ENCODE assay signal across 1 cellular context in the genomic region with DNA sequence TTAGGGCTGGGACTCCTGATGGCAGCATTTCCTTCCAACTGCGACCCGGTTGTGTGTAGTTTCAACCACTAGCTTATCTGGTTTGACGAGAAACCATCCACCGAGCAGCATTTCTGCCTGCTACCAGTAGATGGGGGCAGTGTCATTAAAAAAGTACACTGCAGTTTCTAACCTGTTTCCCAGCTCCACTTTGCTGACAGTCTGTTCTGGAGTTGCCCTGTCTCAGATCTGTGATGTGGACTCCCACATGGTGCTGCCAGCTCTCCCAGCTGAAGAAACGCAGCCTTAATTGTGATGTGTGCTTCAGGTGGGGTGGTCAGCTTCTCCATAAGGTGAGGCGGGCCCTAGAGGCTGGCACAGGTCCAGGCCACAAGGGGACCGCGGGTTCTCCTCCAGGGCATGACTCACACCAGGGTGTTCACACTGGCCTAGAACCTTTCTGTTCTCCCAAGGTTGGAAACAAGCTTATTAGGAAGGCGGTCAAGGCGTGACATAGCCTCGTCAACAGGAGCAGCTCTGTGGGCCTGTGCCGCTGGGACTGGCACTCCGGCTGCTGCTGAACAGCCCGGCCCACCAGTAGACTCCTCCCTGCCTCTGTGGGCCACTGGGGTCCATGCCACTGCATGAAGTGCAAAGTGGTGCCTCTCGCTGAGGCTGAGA.
A peak's percentile ranks its signal among the peaks of the same experiment; 100 is the strongest.
TF ChIP-seq lines count a peak whose summit lies in the region.

No MANE protein-coding gene starts in this region.

TF ChIP-seq in HepG2, 621 proteins besides CTCF, POLR2A, EP300 and RAD21 (continued from another document and continues in another):
- no peak for TF ChIP-seq ZNF503 (CRISPR knock-in tag; IDR thresholded peaks at IDR 0.05)
- 0 out of 2 replicates have a peak, but pooled peaks have one; percentile 28 for TF ChIP-seq ZNF317 (CRISPR knock-in tag; IDR thresholded peaks at IDR 0.05)
- TF ChIP-seq, protein P1, sequence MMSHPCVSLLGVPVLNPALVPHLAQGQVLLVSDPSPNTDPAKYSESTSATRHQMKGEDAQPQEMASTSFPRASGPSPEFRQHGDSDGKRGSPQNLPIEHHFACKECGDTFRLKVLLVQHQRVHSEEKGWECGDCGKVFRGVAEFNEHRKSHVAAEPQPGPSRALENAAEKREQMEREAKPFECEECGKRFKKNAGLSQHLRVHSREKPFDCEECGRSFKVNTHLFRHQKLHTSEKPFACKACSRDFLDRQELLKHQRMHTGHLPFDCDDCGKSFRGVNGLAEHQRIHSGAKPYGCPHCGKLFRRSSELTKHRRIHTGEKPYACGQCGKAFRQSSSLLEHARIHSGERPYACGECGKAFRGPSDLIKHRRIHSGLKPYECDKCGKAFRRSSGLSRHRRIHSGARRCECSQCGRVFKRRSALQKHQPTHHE (CRISPR knock-in tag; IDR thresholded peaks at IDR 0.05; ENCODE audit: borderline replicate concordance): 0 out of 2 replicates have a peak, but pooled peaks have one; percentile 51
- no peak for TF ChIP-seq TOPORS (CRISPR knock-in tag; IDR thresholded peaks at IDR 0.05)
- TF ChIP-seq GATA4 (IDR thresholded peaks at IDR 0.05; ENCODE audit: borderline replicate concordance, low read depth): no peak
- TF ChIP-seq BRCA1 (CRISPR knock-in tag; IDR thresholded peaks at IDR 0.05): peak; percentile 74; the same call in 1 of the 2 replicates
- no peak for TF ChIP-seq NFE2 (CRISPR knock-in tag; IDR thresholded peaks at IDR 0.05)
- TF ChIP-seq YY1 (IDR thresholded peaks at IDR 0.05; ENCODE audit: insufficient read depth, insufficient replicate concordance, low read depth, low read length): no peak
- TF ChIP-seq NR2C2 (CRISPR knock-in tag; IDR thresholded peaks at IDR 0.05; ENCODE audit: borderline replicate concordance): 0 out of 2 replicates have a peak, but pooled peaks have one; percentile 15
- 0 out of 2 replicates have a peak, but pooled peaks have one; percentile 52 for TF ChIP-seq GLI4 (CRISPR knock-in tag; IDR thresholded peaks at IDR 0.05; ENCODE audit: borderline replicate concordance)
- 0 out of 2 replicates have a peak, but pooled peaks have one; percentile 34 for TF ChIP-seq POGZ (CRISPR knock-in tag; IDR thresholded peaks at IDR 0.05)
- TF ChIP-seq HOXA5 (CRISPR knock-in tag; IDR thresholded peaks at IDR 0.05): 0 out of 2 replicates have a peak, but pooled peaks have one; percentile 44
- TF ChIP-seq GABPB1 (CRISPR knock-in tag; IDR thresholded peaks at IDR 0.05): peak; percentile 38; the same call in 1 of the 2 replicates
- TF ChIP-seq BCL6 (CRISPR knock-in tag; IDR thresholded peaks at IDR 0.05): 0 out of 2 replicates have a peak, but pooled peaks have one; percentile 4
- TF ChIP-seq ASH2L (IDR thresholded peaks at IDR 0.05; ENCODE audit: insufficient read length, low read depth, low read length): no peak
- 0 out of 2 replicates have a peak, but pooled peaks have one; percentile 28 for TF ChIP-seq SPEN (CRISPR knock-in tag; IDR thresholded peaks at IDR 0.05; ENCODE audit: low read depth)
- TF ChIP-seq KMT2B (CRISPR knock-in tag; IDR thresholded peaks at IDR 0.05): 0 out of 2 replicates have a peak, but pooled peaks have one; percentile 24
- no peak; the same call in 1 of the 2 replicates for TF ChIP-seq ZNF567 (CRISPR knock-in tag; IDR thresholded peaks at IDR 0.05; ENCODE audit: borderline replicate concordance)
- TF ChIP-seq JUND (CRISPR knock-in tag; IDR thresholded peaks at IDR 0.05): peak; percentile 27; the same call in 1 of the 2 replicates
- TF ChIP-seq RXRA (CRISPR knock-in tag; IDR thresholded peaks at IDR 0.05): peak; percentile 31; the same call in 1 of the 2 replicates
- TF ChIP-seq LCORL (IDR thresholded peaks at IDR 0.05): no peak
- peak; percentile 73 for TF ChIP-seq LCORL (CRISPR knock-in tag; IDR thresholded peaks at IDR 0.05)
- 0 out of 2 replicates have a peak, but pooled peaks have one; percentile 38 for TF ChIP-seq ZSCAN5A (CRISPR knock-in tag; IDR thresholded peaks at IDR 0.05; ENCODE audit: borderline replicate concordance)
- TF ChIP-seq ARID4A (CRISPR knock-in tag; IDR thresholded peaks at IDR 0.05; ENCODE audit: borderline replicate concordance): peak; percentile 41; the same call in 1 of the 2 replicates
- TF ChIP-seq, protein P2, sequence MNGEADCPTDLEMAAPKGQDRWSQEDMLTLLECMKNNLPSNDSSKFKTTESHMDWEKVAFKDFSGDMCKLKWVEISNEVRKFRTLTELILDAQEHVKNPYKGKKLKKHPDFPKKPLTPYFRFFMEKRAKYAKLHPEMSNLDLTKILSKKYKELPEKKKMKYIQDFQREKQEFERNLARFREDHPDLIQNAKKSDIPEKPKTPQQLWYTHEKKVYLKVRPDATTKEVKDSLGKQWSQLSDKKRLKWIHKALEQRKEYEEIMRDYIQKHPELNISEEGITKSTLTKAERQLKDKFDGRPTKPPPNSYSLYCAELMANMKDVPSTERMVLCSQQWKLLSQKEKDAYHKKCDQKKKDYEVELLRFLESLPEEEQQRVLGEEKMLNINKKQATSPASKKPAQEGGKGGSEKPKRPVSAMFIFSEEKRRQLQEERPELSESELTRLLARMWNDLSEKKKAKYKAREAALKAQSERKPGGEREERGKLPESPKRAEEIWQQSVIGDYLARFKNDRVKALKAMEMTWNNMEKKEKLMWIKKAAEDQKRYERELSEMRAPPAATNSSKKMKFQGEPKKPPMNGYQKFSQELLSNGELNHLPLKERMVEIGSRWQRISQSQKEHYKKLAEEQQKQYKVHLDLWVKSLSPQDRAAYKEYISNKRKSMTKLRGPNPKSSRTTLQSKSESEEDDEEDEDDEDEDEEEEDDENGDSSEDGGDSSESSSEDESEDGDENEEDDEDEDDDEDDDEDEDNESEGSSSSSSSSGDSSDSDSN (CRISPR knock-in tag; IDR thresholded peaks at IDR 0.05): peak; percentile 58; the same call in 1 of the 2 replicates
- no peak for TF ChIP-seq EED (CRISPR knock-in tag; IDR thresholded peaks at IDR 0.05)
- TF ChIP-seq AGO2 (optimal IDR thresholded peaks at IDR 0.05; ENCODE audit: low read depth, low read length): no peak
- TF ChIP-seq ZNF547 (CRISPR knock-in tag; IDR thresholded peaks at IDR 0.05): 0 out of 2 replicates have a peak, but pooled peaks have one; percentile 27
- peak; percentile 69 for TF ChIP-seq ZBTB33 (CRISPR knock-in tag; IDR thresholded peaks at IDR 0.05)
- peak; percentile 24; the same call in 1 of the 2 replicates for TF ChIP-seq HDAC1 (CRISPR knock-in tag; IDR thresholded peaks at IDR 0.05)
- no peak for TF ChIP-seq E2F2 (CRISPR knock-in tag; IDR thresholded peaks at IDR 0.05; ENCODE audit: borderline replicate concordance)
- TF ChIP-seq, protein P3, sequence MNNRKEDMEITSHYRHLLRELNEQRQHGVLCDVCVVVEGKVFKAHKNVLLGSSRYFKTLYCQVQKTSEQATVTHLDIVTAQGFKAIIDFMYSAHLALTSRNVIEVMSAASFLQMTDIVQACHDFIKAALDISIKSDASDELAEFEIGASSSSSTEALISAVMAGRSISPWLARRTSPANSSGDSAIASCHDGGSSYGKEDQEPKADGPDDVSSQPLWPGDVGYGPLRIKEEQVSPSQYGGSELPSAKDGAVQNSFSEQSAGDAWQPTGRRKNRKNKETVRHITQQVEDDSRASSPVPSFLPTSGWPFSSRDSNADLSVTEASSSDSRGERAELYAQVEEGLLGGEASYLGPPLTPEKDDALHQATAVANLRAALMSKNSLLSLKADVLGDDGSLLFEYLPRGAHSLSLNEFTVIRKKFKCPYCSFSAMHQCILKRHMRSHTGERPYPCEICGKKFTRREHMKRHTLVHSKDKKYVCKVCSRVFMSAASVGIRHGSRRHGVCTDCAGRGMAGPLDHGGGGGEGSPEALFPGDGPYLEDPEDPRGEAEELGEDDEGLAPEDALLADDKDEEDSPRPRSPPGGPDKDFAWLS (CRISPR knock-in tag; IDR thresholded peaks at IDR 0.05; ENCODE audit: borderline replicate concordance): no peak
- no peak for TF ChIP-seq TMF1 (CRISPR knock-in tag; IDR thresholded peaks at IDR 0.05; ENCODE audit: low read depth)
- TF ChIP-seq SOX5 (CRISPR knock-in tag; IDR thresholded peaks at IDR 0.05; ENCODE audit: borderline replicate concordance): peak; percentile 7; the same call in 1 of the 2 replicates
- TF ChIP-seq KAT8 (CRISPR knock-in tag; IDR thresholded peaks at IDR 0.05): peak; percentile 38; the same call in 1 of the 2 replicates
- no peak for TF ChIP-seq ZNF7 (CRISPR knock-in tag; IDR thresholded peaks at IDR 0.05)
- no peak for TF ChIP-seq ZNF256 (CRISPR knock-in tag; conservative IDR thresholded peaks at IDR 0.05)
- TF ChIP-seq ZNF383 (CRISPR knock-in tag; IDR thresholded peaks at IDR 0.05; ENCODE audit: borderline replicate concordance): no peak
- TF ChIP-seq HDAC2 (CRISPR knock-in tag; IDR thresholded peaks at IDR 0.05): peak; percentile 52; the same call in 1 of the 2 replicates
- TF ChIP-seq RORA (CRISPR knock-in tag; IDR thresholded peaks at IDR 0.05): no peak
- no peak for TF ChIP-seq NR2F1 (CRISPR knock-in tag; IDR thresholded peaks at IDR 0.05)
- no peak for TF ChIP-seq HES4 (CRISPR knock-in tag; IDR thresholded peaks at IDR 0.05; ENCODE audit: borderline replicate concordance)
- peak; percentile 34; the same call in 1 of the 2 replicates for TF ChIP-seq ZFP90 (CRISPR knock-in tag; IDR thresholded peaks at IDR 0.05; ENCODE audit: borderline replicate concordance)
- 0 out of 2 replicates have a peak, but pooled peaks have one; percentile 44 for TF ChIP-seq KLF11 (CRISPR knock-in tag; IDR thresholded peaks at IDR 0.05)
- 0 out of 2 replicates have a peak, but pooled peaks have one; percentile 35 for TF ChIP-seq TARDBP (CRISPR knock-in tag; IDR thresholded peaks at IDR 0.05)
- peak; percentile 57; the same call in 1 of the 2 replicates for TF ChIP-seq SALL1 (CRISPR knock-in tag; IDR thresholded peaks at IDR 0.05)
